Comparison of ENCODE assay signal across 9 cellular contexts in genomic region chr1:27117733-27118439, GRCh38. TPM values are rescaled to one million over a fixed set of nuclear protein-coding genes. Genes with fewer than 3 reads are reported as not detected.
DNase-seq lines count a peak whose midpoint lies in the region; ATAC-seq and TF ChIP-seq lines count a peak whose summit lies in the region.
"Had no signal": no experiment of that assay in that cellular context is flagged by ENCODE, and none has a peak within 500 bp of the region (broad histone marks: within the 10 kb centered on the region; RNA-seq: fewer than 3 reads in every experiment).

No MANE protein-coding gene starts in this region.

- no peak overlapping the region for H3K4me3 ChIP-seq in WERI-Rb-1 (ENCODE audit: low read depth, low read length)
- H3K4me3 ChIP-seq in esophagus squamous epithelium: no peak overlapping the region
- no peak overlapping the region for H3K4me3 ChIP-seq in trophoblast cell (ENCODE audit: low read depth, low read length)
- H3K4me3 ChIP-seq in MM.1S (ENCODE audit: low read length): no peak overlapping the region

- H3K18ac ChIP-seq in trophoblast cell (ENCODE audit: low read length): peak overlapping the region; percentile 13

- peak overlapping the region; percentile 30 for H4K8ac ChIP-seq in trophoblast cell (ENCODE audit: low read depth, low read length)

- no peak overlapping the region for H3K23ac ChIP-seq in trophoblast cell (ENCODE audit: low read length)

- peak; percentile 38 for DNase-seq in A172 (ENCODE audit: low spot score)
- DNase-seq in WERI-Rb-1: peak; percentile 51
- no peak for DNase-seq in esophagus squamous epithelium (lab: John Stamatoyannopoulos, UW)
- peak; percentile 77 to 79 for DNase-seq in trophoblast cell
- no peak for DNase-seq in MM.1S
- DNase-seq in ACHN: no peak
- no peak for DNase-seq in activated naive CD4-positive, alpha-beta T cell (lab: John Stamatoyannopoulos, UW)
- DNase-seq: BE2C had no signal

- H3K4me1 ChIP-seq in esophagus squamous epithelium (peaks cover 25 to 82% (median 64%) of the 10 kb centered on the region in 3 donors), trophoblast cell (ENCODE audit: control insufficient read depth in 1 of 2, insufficient read depth in 2 of 2, low read length in 2 of 2) (peaks cover 12 to 23% of the 10 kb centered on the region in 2 experiments), MM.1S (ENCODE audit: low read length) (no peaks in the 10 kb centered on the region)

- no peak for ATAC-seq in GM18517 (IDR thresholded peaks at IDR 0.05; ENCODE audit: unreplicated experiment)

- no peaks in the 10 kb centered on the region for H3K9me2 ChIP-seq in MM.1S (replicated peaks; ENCODE audit: insufficient read depth, low read length)

- no peak overlapping the region for H2AK5ac ChIP-seq in trophoblast cell (ENCODE audit: low read length)

- H4K91ac ChIP-seq in trophoblast cell (ENCODE audit: low read depth, low read length): no peak overlapping the region

- H3K27me3 ChIP-seq in WERI-Rb-1 (ENCODE audit: insufficient read depth, low read depth, severe bottlenecking) (no peaks in the 10 kb centered on the region), esophagus squamous epithelium (no peaks in the 10 kb centered on the region), trophoblast cell (ENCODE audit: insufficient read depth, low read length) (no peaks in the 10 kb centered on the region), MM.1S (replicated peaks; ENCODE audit: insufficient read depth, low read length) (no peaks in the 10 kb centered on the region)
- H3K27me3 ChIP-seq: BE2C had no signal

- TF ChIP-seq CTCF in WERI-Rb-1 (IDR thresholded peaks at IDR 0.05; ENCODE audit: low read depth, low read length): no peak
- TF ChIP-seq CTCF in esophagus squamous epithelium (IDR thresholded peaks at IDR 0.05): no peak
- no peak for TF ChIP-seq CTCF in MM.1S (IDR thresholded peaks at IDR 0.05; ENCODE audit: low read length)

- H3K9me3 ChIP-seq in WERI-Rb-1 (ENCODE audit: severe bottlenecking): no peaks in the 10 kb centered on the region
- no peaks in the 10 kb centered on the region for H3K9me3 ChIP-seq in esophagus squamous epithelium
- H3K9me3 ChIP-seq in trophoblast cell (ENCODE audit: insufficient read depth, low read depth, low read length): peaks cover 2% of the 10 kb centered on the region
- no peaks in the 10 kb centered on the region for H3K9me3 ChIP-seq in MM.1S (replicated peaks; ENCODE audit: insufficient read depth, low read length)
- H3K9me3 ChIP-seq: BE2C had no signal

- H3K79me1 ChIP-seq in trophoblast cell (ENCODE audit: low read length): peaks cover 2% of the 10 kb centered on the region

- no peak overlapping the region for H2BK120ac ChIP-seq in trophoblast cell (ENCODE audit: insufficient read depth, low read length, poor library complexity)

- H3K4ac ChIP-seq in trophoblast cell (ENCODE audit: low read depth, low read length): no peak overlapping the region

- no peak for TF ChIP-seq POLR2A in esophagus squamous epithelium (IDR thresholded peaks at IDR 0.05)

- peak overlapping the region; percentile 14 for H3K27ac ChIP-seq in WERI-Rb-1
- peak overlapping the region; percentile 54 to 85 (median 76) for H3K27ac ChIP-seq in esophagus squamous epithelium
- H3K27ac ChIP-seq in trophoblast cell (ENCODE audit: low read depth, low read length): no peak overlapping the region
- no peak overlapping the region for H3K27ac ChIP-seq in MM.1S (ENCODE audit: low read length)

- no peak overlapping the region for H2AFZ ChIP-seq in trophoblast cell (ENCODE audit: insufficient read depth, low read length, poor library complexity)
- H2AFZ ChIP-seq in MM.1S (ENCODE audit: low read length): no peak overlapping the region

- H3K36me3 ChIP-seq in WERI-Rb-1 (peaks cover 8% of the 10 kb centered on the region), esophagus squamous epithelium (peaks cover 4 to 11% (median 7%) of the 10 kb centered on the region in 3 donors), trophoblast cell (ENCODE audit: control insufficient read depth in 1 of 2, insufficient read depth in 2 of 2, low read length in 2 of 2) (peaks cover 10 to 11% of the 10 kb centered on the region in 2 experiments), MM.1S (replicated peaks; ENCODE audit: insufficient read depth, low read length) (no peaks in the 10 kb centered on the region)
- H3K36me3 ChIP-seq: BE2C had no signal

- H4K20me1 ChIP-seq in MM.1S (ENCODE audit: insufficient read depth, low read length): no peaks in the 10 kb centered on the region

- H3K14ac ChIP-seq in trophoblast cell (ENCODE audit: low read length): peak overlapping the region; percentile 8

- in situ Hi-C loops in ACHN (cut with HindIII; ENCODE audit: low pct_ligation_motif_present, low pct_unique_long_range_greater_than_20kb, low sequenced_read_pairs): no loop called here

- H3K79me2 ChIP-seq in trophoblast cell (ENCODE audit: control insufficient read depth, insufficient read depth, low read length, poor library complexity) (peaks cover 2% of the 10 kb centered on the region), MM.1S (ENCODE audit: low read length) (no peaks in the 10 kb centered on the region)

- H2BK12ac ChIP-seq in trophoblast cell (ENCODE audit: low read length): no peak overlapping the region

- peak overlapping the region; percentile 11 for H4K12ac ChIP-seq in trophoblast cell (ENCODE audit: low read depth, low read length)

- no peaks in the 10 kb centered on the region for H3F3A ChIP-seq in MM.1S (ENCODE audit: insufficient read depth, low read length)

- 27 to 70% methylated on average over 2 of the region's 12 CpGs for WGBS in esophagus squamous epithelium, 2 donors
- no CpG with 5 or more reads among the region's 12 CpGs for WGBS in trophoblast cell (ENCODE audit: extremely low coverage, insufficient coverage, insufficient read length)

- no peak overlapping the region for H2BK5ac ChIP-seq in trophoblast cell (ENCODE audit: low read depth, low read length, poor library complexity)

- H3K4me2 ChIP-seq in trophoblast cell (ENCODE audit: low read length): no peak overlapping the region
- H3K4me2 ChIP-seq in MM.1S (ENCODE audit: low read depth, low read length): no peak overlapping the region

- H3K9ac ChIP-seq in trophoblast cell (ENCODE audit: low read length): no peak overlapping the region
- no peak overlapping the region for H3K9ac ChIP-seq in MM.1S (ENCODE audit: low read length)

- intact Hi-C loops in esophagus squamous epithelium (cut with DNase I): no loop called here

RNA-seq across cellular contexts. Expression of gene SLC9A1, which starts 37.0 kb away (rescaled TPM):
- 2.3 and 5.2 TPM in 2 replicates for total RNA-seq in A172 (2014; rRNA removed; shearing (Covaris generic))
- total RNA-seq in esophagus squamous epithelium: 10 to 100 TPM; 11.4 to 18.8 (median 16.6) TPM
- polyA plus RNA-seq in trophoblast cell (2013): 114 and 122 TPM in 2 replicates

Comparison
In these comparisons a context has a peak if more than half of its experiments do, and no peak if none do; other contexts are left out.
1. DNase-seq: peak in A172 (single experiment), WERI-Rb-1 (single experiment) and trophoblast cell (2 of 2); none in esophagus squamous epithelium (single experiment), MM.1S (single experiment), ACHN (single experiment) and activated naive CD4-positive, alpha-beta T cell (0 of 4).
2. H3K27ac ChIP-seq: peak in WERI-Rb-1 (single experiment) and esophagus squamous epithelium (4 of 4); none in trophoblast cell (single experiment) and MM.1S (single experiment).